Comparison of ENCODE assay signal across 25 cellular contexts in the genomic region with DNA sequence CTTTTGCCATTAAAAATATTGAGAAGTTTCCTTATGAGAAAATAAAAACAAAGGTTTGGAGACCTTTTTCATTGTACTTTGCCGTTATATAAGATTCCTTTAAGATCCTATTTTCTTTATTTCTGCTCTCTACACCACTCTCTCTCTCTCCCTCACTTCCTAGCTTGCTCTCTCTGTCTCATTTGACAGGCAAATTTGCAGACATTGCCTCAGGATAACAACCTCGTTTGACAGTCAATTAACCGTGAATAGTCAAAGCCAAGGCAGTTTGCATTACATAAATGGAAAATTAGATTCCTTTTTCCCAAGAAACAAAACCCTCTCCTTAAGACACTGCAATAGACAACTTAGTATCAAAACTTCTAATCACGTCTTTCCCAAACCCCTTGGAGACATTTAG.
"Had no signal": no experiment of that assay in that cellular context is flagged by ENCODE, and none has a peak within 500 bp of the region (broad histone marks: within the 10 kb centered on the region; RNA-seq: fewer than 3 reads in every experiment).

No MANE protein-coding gene starts in this region.

- DNase-seq: activated CD4-positive, alpha-beta T cell treated with anti-CD3 and anti-CD28 coated beads, Interleukin-2, amount 10 ng/mL, durations not matched to agents 24 days and 14 days; activated CD4-positive, alpha-beta T cell treated with anti-CD3 and anti-CD28 coated beads, Interleukin-2, amount 50 U/mL, for 4 hours; activated CD8-positive, alpha-beta T cell treated with anti-CD3 and anti-CD28 coated beads for 36 hours; activated effector memory CD4-positive, alpha-beta T cell treated with anti-CD3 and anti-CD28 coated beads, Interleukin-2, amount 50 U/mL, for 16 hours; activated naive CD4-positive, alpha-beta T cell; activated naive CD4-positive, alpha-beta T cell treated with anti-CD3 and anti-CD28 coated beads, Interleukin-2, amount 50 U/mL, for 16 hours; activated naive CD8-positive, alpha-beta T cell treated with anti-CD3 and anti-CD28 coated beads for 36 hours; activated T-cell treated with anti-CD3 and anti-CD28 coated beads, Interleukin-2, amount 50 U/mL, for 1 hour; activated T-cell treated with anti-CD3 and anti-CD28 coated beads, Interleukin-2, amount 50 U/mL, for 72 hours; amniotic stem cell; colonic mucosa; MM.1S; MV-4-11; NCI-H1092 treated with DMSO at 0.1 percent for 48 hours; NCI-H1694; NCI-H2029; NCI-H446; NCI-H510A treated with DMSO at 0.1 percent for 48 hours; NCI-H82; NK-92 treated with Interleukin-12 subunit alpha and Interleukin-12 subunit beta, amount 100 ng/mL, for 24 hours; PC-3; Peyer's patch; RPMI8226; SHP77 treated with DMSO at 0.1 percent for 48 hours; SK-N-SH had no signal
